9 cellular contexts compared by ENCODE assay signal in the genomic region with DNA sequence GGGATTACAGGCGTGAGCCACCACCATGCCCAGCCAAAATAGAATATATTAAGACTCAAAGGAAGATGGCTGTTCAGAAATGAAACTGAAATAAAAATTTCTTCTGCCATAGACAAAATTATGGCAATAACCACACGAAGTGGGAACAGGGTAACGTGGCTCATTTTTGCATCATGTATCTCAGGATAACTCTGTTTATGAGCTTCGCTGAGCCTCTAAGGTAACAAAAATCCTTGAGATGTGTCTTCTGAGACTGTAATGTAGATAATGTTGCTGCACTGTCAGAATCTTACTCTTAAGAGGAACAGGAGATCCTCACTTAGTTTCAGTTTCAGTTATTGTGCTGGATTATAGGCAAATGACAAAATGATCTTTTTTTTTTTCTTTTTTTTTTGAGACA.
DNase-seq lines count a peak whose midpoint lies in the region; ATAC-seq lines count a peak whose summit lies in the region.
"Had no signal": no experiment of that assay in that cellular context is flagged by ENCODE, and none has a peak within 500 bp of the region (broad histone marks: within the 10 kb centered on the region; RNA-seq: fewer than 3 reads in every experiment).

No MANE protein-coding gene starts in this region.

- H3K27ac Mint-ChIP-seq in memory B cell = peak overlapping the region; percentile 84

- peak overlapping the region; percentile 69 for H3K4me3 Mint-ChIP-seq in memory B cell

- ATAC-seq in GM18861 (IDR thresholded peaks at IDR 0.05; ENCODE audit: unreplicated experiment) = peak; percentile 93
- peak; percentile 87 for ATAC-seq in GM21786 (IDR thresholded peaks at IDR 0.05; ENCODE audit: unreplicated experiment)
- peak; percentile 85 for ATAC-seq in memory B cell (ENCODE audit: low read depth)

- H3K4me1 ChIP-seq in Karpas-422 (ENCODE audit: low read length) = peaks cover 5% of the 10 kb centered on the region

- peaks cover 3% of the 10 kb centered on the region for H3K27me3 Mint-ChIP-seq in memory B cell

- H3K27ac ChIP-seq in Karpas-422 (ENCODE audit: low read length) = no peak overlapping the region

- H3K36me3 Mint-ChIP-seq in memory B cell = no peaks in the 10 kb centered on the region

- H3K4me2 ChIP-seq in Karpas-422 (ENCODE audit: low read depth, low read length, poor library complexity, severe bottlenecking) = peak overlapping the region; percentile 53

- no peaks in the 10 kb centered on the region for H4K20me1 ChIP-seq in Karpas-422 (ENCODE audit: insufficient read depth, low read depth, low read length)

- H3K9me2 ChIP-seq in Karpas-422 (replicated peaks; ENCODE audit: insufficient read depth, low read length) = no peaks in the 10 kb centered on the region

- H2AFZ ChIP-seq in Karpas-422 (ENCODE audit: low read length) = peak overlapping the region; percentile 86

- peak overlapping the region; percentile 40 for H3K9ac ChIP-seq in Karpas-422 (ENCODE audit: low read length)

- H3K9me3 Mint-ChIP-seq in memory B cell = no peaks in the 10 kb centered on the region

- no peaks in the 10 kb centered on the region for H3K27me3 ChIP-seq in Karpas-422 (ENCODE audit: low read length)

- no peaks in the 10 kb centered on the region for H3K79me2 ChIP-seq in Karpas-422 (ENCODE audit: low read length)

- peaks cover 5% of the 10 kb centered on the region for H3K4me1 Mint-ChIP-seq in memory B cell

- DNase-seq in Karpas-422 = peak; percentile 61
- peak in 1 of 2 donors; percentile 4 for DNase-seq in memory B cell (ENCODE audit: low spot score in 2 of 2)
- no peak for DNase-seq in cerebellum (ENCODE audit: low spot score)
- DNase-seq in stimulated activated CD4-positive, alpha-beta T cell treated with anti-CD3 and anti-CD28 coated beads, Interleukin-4, amount 100 ng/mL, for 1 hour = no peak
- DNase-seq in activated naive CD4-positive, alpha-beta T cell treated with anti-CD3 and anti-CD28 coated beads, Interleukin-2, amount 50 U/mL, for 16 hours = no peak
- DNase-seq in GF-D8 (lab: John Stamatoyannopoulos, UW) = no peak
- DNase-seq: activated CD4-positive, alpha-beta T cell treated with anti-CD3 and anti-CD28 coated beads, Interleukin-2, amount 50 U/mL, for 4 hours had no signal

- H3K4me3 ChIP-seq in Karpas-422 (ENCODE audit: low read length) = peak overlapping the region; percentile 48

- no peaks in the 10 kb centered on the region for H3K9me3 ChIP-seq in Karpas-422 (ENCODE audit: low read length)

- H3K36me3 ChIP-seq in Karpas-422 (ENCODE audit: insufficient read depth, low read length) = no peaks in the 10 kb centered on the region
